Comparison of ENCODE assay signal across 12 cellular contexts in genomic region chr20:36408219-36408618, GRCh38.
DNase-seq lines count a peak whose midpoint lies in the region; ATAC-seq, FAIRE-seq and TF ChIP-seq lines count a peak whose summit lies in the region.
"Had no signal": no experiment of that assay in that cellular context is flagged by ENCODE, and none has a peak within 500 bp of the region (broad histone marks: within the 10 kb centered on the region; RNA-seq: fewer than 3 reads in every experiment).

No MANE protein-coding gene starts in this region.

- H4K5ac ChIP-seq in IMR-90 (ENCODE audit: low read depth, low read length) = no peak overlapping the region

- no peak overlapping the region for H3K9ac ChIP-seq in IMR-90 (ENCODE audit: low read depth, low read length)
- no peak overlapping the region for H3K9ac ChIP-seq in keratinocyte (ENCODE audit: control insufficient read depth, extremely low read depth, insufficient read depth, low read length)

- H3K56ac ChIP-seq in IMR-90 (ENCODE audit: extremely low read depth, insufficient read depth, low read length) = no peak overlapping the region

- H3K27ac ChIP-seq in IMR-90 (ENCODE audit: insufficient read depth, low read length) (no peak overlapping the region), adrenal gland (no peak overlapping the region), keratinocyte (ENCODE audit: control insufficient read depth, insufficient read depth, low read length) (peak overlapping the region; percentile 61)

- no peak overlapping the region for H2BK5ac ChIP-seq in IMR-90 (ENCODE audit: low read depth, low read length, poor library complexity, severe bottlenecking)

- in situ Hi-C loops in IMR-90 (cut with MboI; ENCODE audit: low sequenced_read_pairs) = no loop called here

- no peak overlapping the region for H3K14ac ChIP-seq in IMR-90 (replicated peaks; ENCODE audit: low read depth, low read length)

- CTCF ChIA-PET in IMR-90 (lab: Yijun Ruan, JAX) = no interaction called here

- peaks cover 0 to 2% (median 0%) of the 10 kb centered on the region in 6 donors for H3K9me3 Mint-ChIP-seq in immature natural killer cell
- H3K9me3 Mint-ChIP-seq: activated B cell treated with CpG ODN at 0.5 μM for 24 hours; activated naive CD4-positive, alpha-beta T cell treated with anti-CD3 and anti-CD28 coated beads, Interleukin-2, amount 10 ng/mL, durations not matched to agents 7 days and 5 days; natural killer cell had no signal

- TF ChIP-seq POLR2A in IMR-90 (IDR thresholded peaks at IDR 0.05; ENCODE audit: low read depth, low read length) (no peak), adrenal gland (IDR thresholded peaks at IDR 0.05) (no peak), GM12892 (IDR thresholded peaks at IDR 0.05; ENCODE audit: low read depth, low read length) (no peak)

- no peak overlapping the region for H3K27ac Mint-ChIP-seq in immature natural killer cell
- H3K27ac Mint-ChIP-seq: activated B cell treated with CpG ODN at 0.5 μM for 24 hours; activated naive CD4-positive, alpha-beta T cell treated with anti-CD3 and anti-CD28 coated beads, Interleukin-2, amount 10 ng/mL, durations not matched to agents 7 days and 5 days; natural killer cell had no signal

- H3K4me3 ChIP-seq in IMR-90 (ENCODE audit: insufficient read depth, low read depth, low read length) = no peak overlapping the region
- no peak overlapping the region for H3K4me3 ChIP-seq in adrenal gland
- no peak overlapping the region for H3K4me3 ChIP-seq in keratinocyte (ENCODE audit: control insufficient read depth in 2 of 3, extremely low read depth in 1 of 3, insufficient read depth in 2 of 3, low read depth in 1 of 3, low read length in 3 of 3)

- POLR2A ChIA-PET in IMR-90 (lab: Charles Lee; ENCODE audit: unreplicated experiment) = interaction anchor here (0.6 kb wide), 1 partner anchor 96 kb away, joined by 3 read pairs; no protein-coding TSS in a partner anchor

- no peaks in the 10 kb centered on the region for H3K79me2 ChIP-seq in keratinocyte (ENCODE audit: control insufficient read depth, insufficient read depth, low read length)

- 9% methylated on average over 8 of the region's 10 CpGs; no CpG with 5 or more reads in 1 of the 2 experiments for WGBS in IMR-90 (ENCODE audit: extremely low coverage in 2 of 2, insufficient read length in 1 of 2), 2 experiments
- WGBS in adrenal gland, 4 donors = 42 to 47% (median 44%) methylated on average over 9 to 10 of the region's 10 CpGs

- H3K18ac ChIP-seq in IMR-90 (ENCODE audit: low read depth, low read length) = no peak overlapping the region

- ATAC-seq in IMR-90 (ENCODE audit: low read depth) (no peak), GM21786 (IDR thresholded peaks at IDR 0.05; ENCODE audit: unreplicated experiment) (no peak)
- ATAC-seq: natural killer cell had no signal

- H3K9me3 ChIP-seq in IMR-90 (ENCODE audit: control insufficient read depth, insufficient read depth, low read length) (no peaks in the 10 kb centered on the region), adrenal gland (replicated peaks in 1 of 3) (no peaks in the 10 kb centered on the region), keratinocyte (ENCODE audit: control insufficient read depth, low read depth, low read length) (no peaks in the 10 kb centered on the region)

- DNase-seq in DMS 273 (lab: John Stamatoyannopoulos, UW; ENCODE audit: unreplicated experiment) (peak; percentile 93), IMR-90 (peak; percentile 28), adrenal gland (peak in 4 of 7 donors; percentile 40 to 84 (median 42)), keratinocyte (ENCODE audit: low read depth, low spot score) (peak; percentile 84), OCI-M1 (lab: John Stamatoyannopoulos, UW) (no peak), immature natural killer cell (no peak), GM12892 (ENCODE audit: insufficient read length) (no peak)
- DNase-seq: activated B cell treated with CpG ODN at 0.5 μM for 24 hours; activated naive CD4-positive, alpha-beta T cell treated with anti-CD3 and anti-CD28 coated beads, Interleukin-2, amount 10 ng/mL, durations not matched to agents 7 days and 5 days; effector CD4-positive, alpha-beta T cell; natural killer cell had no signal

- no peak overlapping the region for H2AK5ac ChIP-seq in IMR-90 (ENCODE audit: low read depth, low read length)

- H4K20me1 ChIP-seq in IMR-90 (ENCODE audit: insufficient read depth, low read length) (no peaks in the 10 kb centered on the region), keratinocyte (ENCODE audit: control insufficient read depth, extremely low read depth, insufficient read depth, low read length) (no peaks in the 10 kb centered on the region)

- H2AFZ ChIP-seq in IMR-90 (replicated peaks; ENCODE audit: low read length, poor library complexity) (peak overlapping the region; percentile 58), keratinocyte (ENCODE audit: control insufficient read depth, low read length) (peak overlapping the region; percentile 61)

- H3K27me3 ChIP-seq in IMR-90 (ENCODE audit: control insufficient read depth, insufficient read depth, low read length) (peaks cover 19% of the 10 kb centered on the region), adrenal gland (no peaks in the 10 kb centered on the region), keratinocyte (ENCODE audit: control insufficient read depth, extremely low read depth, insufficient read depth, low read length) (peaks cover 3% of the 10 kb centered on the region)

- peaks cover 0 to 3% (median 2%) of the 10 kb centered on the region in 3 donors for H3K27me3 Mint-ChIP-seq in immature natural killer cell (ENCODE audit: low read depth in 3 of 3)

- H3K4me1 ChIP-seq in IMR-90 (ENCODE audit: control insufficient read depth, insufficient read depth, low read length) = no peaks in the 10 kb centered on the region
- H3K4me1 ChIP-seq in adrenal gland (replicated peaks in 1 of 2) = no peaks in the 10 kb centered on the region
- peaks cover 26% of the 10 kb centered on the region for H3K4me1 ChIP-seq in keratinocyte (ENCODE audit: control insufficient read depth, extremely low read depth, insufficient read depth, low read length)

- no peak overlapping the region for H3K23ac ChIP-seq in IMR-90 (ENCODE audit: low read depth, low read length)

- H2AK9ac ChIP-seq in IMR-90 (replicated peaks; ENCODE audit: low read depth, low read length, poor library complexity) = no peak overlapping the region

- no peak overlapping the region for H4K91ac ChIP-seq in IMR-90 (ENCODE audit: insufficient read depth, low read depth, low read length)

- H2BK20ac ChIP-seq in IMR-90 (ENCODE audit: low read depth, low read length) = no peak overlapping the region

- H3K4ac ChIP-seq in IMR-90 (ENCODE audit: low read depth, low read length) = no peak overlapping the region

- no peak overlapping the region for H4K8ac ChIP-seq in IMR-90 (ENCODE audit: low read depth in 2 of 2, low read length in 2 of 2)

- no peak overlapping the region for H2BK120ac ChIP-seq in IMR-90 (ENCODE audit: low read depth, low read length)

- H3K9me1 ChIP-seq in IMR-90 (ENCODE audit: insufficient read depth, low read length) (no peaks in the 10 kb centered on the region), keratinocyte (ENCODE audit: control insufficient read depth, extremely low read depth, insufficient read depth, low read length) (no peaks in the 10 kb centered on the region)

- no peak overlapping the region for H2BK15ac ChIP-seq in IMR-90 (ENCODE audit: low read depth, low read length)

- no peak overlapping the region for H3K4me3 Mint-ChIP-seq in immature natural killer cell
- H3K4me3 Mint-ChIP-seq: activated B cell treated with CpG ODN at 0.5 μM for 24 hours; activated naive CD4-positive, alpha-beta T cell treated with anti-CD3 and anti-CD28 coated beads, Interleukin-2, amount 10 ng/mL, durations not matched to agents 7 days and 5 days; natural killer cell had no signal

- H3K36me3 Mint-ChIP-seq in immature natural killer cell = no peaks in the 10 kb centered on the region
- H3K36me3 Mint-ChIP-seq: activated naive CD4-positive, alpha-beta T cell treated with anti-CD3 and anti-CD28 coated beads, Interleukin-2, amount 10 ng/mL, durations not matched to agents 7 days and 5 days; natural killer cell had no signal

- no peaks in the 10 kb centered on the region for H3K4me1 Mint-ChIP-seq in immature natural killer cell
- H3K4me1 Mint-ChIP-seq: activated B cell treated with CpG ODN at 0.5 μM for 24 hours; activated naive CD4-positive, alpha-beta T cell treated with anti-CD3 and anti-CD28 coated beads, Interleukin-2, amount 10 ng/mL, durations not matched to agents 7 days and 5 days had no signal

- H3K79me1 ChIP-seq in IMR-90 (ENCODE audit: low read depth in 1 of 2, low read length in 2 of 2) = no peaks in the 10 kb centered on the region

- peak; percentile 98 for FAIRE-seq in keratinocyte (lab: Jason Lieb, UNC)
- no peak for FAIRE-seq in GM12892 (lab: Jason Lieb, UNC)

- TF ChIP-seq CTCF in IMR-90 (conservative IDR thresholded peaks at IDR 0.05; ENCODE audit: low read depth, low read length) (no peak), adrenal gland (IDR thresholded peaks at IDR 0.05) (no peak), keratinocyte (optimal IDR thresholded peaks at IDR 0.05 in 1 of 3, IDR thresholded peaks at IDR 0.05 in 1 of 3, conservative IDR thresholded peaks at IDR 0.05 in 1 of 3; ENCODE audit: extremely low read depth in 1 of 3, insufficient read depth in 2 of 3, low read length in 3 of 3) (no peak)

- TF ChIP-seq RAD21 in IMR-90 (IDR thresholded peaks at IDR 0.05; ENCODE audit: low read length) = no peak

- no peaks in the 10 kb centered on the region for H3K36me3 ChIP-seq in IMR-90 (ENCODE audit: control insufficient read depth, insufficient read depth, low read length)
- no peaks in the 10 kb centered on the region for H3K36me3 ChIP-seq in adrenal gland (replicated peaks in 1 of 2)
- no peaks in the 10 kb centered on the region for H3K36me3 ChIP-seq in keratinocyte (ENCODE audit: control insufficient read depth in 2 of 2, extremely low read depth in 1 of 2, insufficient read depth in 2 of 2, low read length in 2 of 2)

- no peak overlapping the region for H3K4me2 ChIP-seq in IMR-90 (ENCODE audit: low read depth, low read length)
- H3K4me2 ChIP-seq in keratinocyte (ENCODE audit: control insufficient read depth, extremely low read depth, insufficient read depth, low read depth, low read length) = peak overlapping the region; percentile 39

- no TSS peak for BruUV-seq in IMR-90 (replicated peaks; lab: Mats Ljungman, UMichigan)

- intact Hi-C loops in IMR-90 (cut with micrococcal nuclease) = no loop called here
- intact Hi-C loops in adrenal gland (cut with DNase I) = no loop called here

- dilution Hi-C loops in IMR-90 (cut with HindIII; ENCODE audit: low sequenced_read_pairs, unreplicated experiment) = no loop called here
- dilution Hi-C loops in keratinocyte (cut with MboI; ENCODE audit: extremely low pct_ligation_motif_present, low sequenced_read_pairs) = no loop called here

TF ChIP-seq in IMR-90, 13 proteins besides CTCF, POLR2A, EP300 and RAD21:
- TF ChIP-seq BHLHE40 (IDR thresholded peaks at IDR 0.05; ENCODE audit: low read depth, low read length) (no peak), SMC3 (IDR thresholded peaks at IDR 0.05; ENCODE audit: low read depth, low read length) (no peak), CEBPB (IDR thresholded peaks at IDR 0.05; ENCODE audit: low read depth, low read length) (no peak), MAFK (IDR thresholded peaks at IDR 0.05; ENCODE audit: low read depth, low read length) (no peak), CHD1 (IDR thresholded peaks at IDR 0.05; ENCODE audit: low read depth, low read length) (no peak), RFX5 (IDR thresholded peaks at IDR 0.05; ENCODE audit: low read depth, low read length) (no peak)

Comparison
In these comparisons a context has a peak if more than half of its experiments do, and no peak if none do; other contexts are left out.
1. DNase-seq: peak in DMS 273 (single experiment), IMR-90 (single experiment), adrenal gland (4 of 7) and keratinocyte (single experiment); none in OCI-M1 (single experiment), immature natural killer cell (0 of 3) and GM12892 (single experiment).